ENCODE assay signal across 29 cellular contexts in genomic region chr16:30061195-30061554, GRCh38. TPM values are rescaled to one million over a fixed set of nuclear protein-coding genes. Genes with fewer than 3 reads are reported as not detected.
A peak's percentile ranks its signal among the peaks of the same experiment; 100 is the strongest.
DNase-seq lines count a peak whose midpoint lies in the region; ATAC-seq and TF ChIP-seq lines count a peak whose summit lies in the region.
"Had no signal": no experiment of that assay in that cellular context is flagged by ENCODE, and none has a peak within 500 bp of the region (broad histone marks: within the 10 kb centered on the region; RNA-seq: fewer than 3 reads in every experiment).

No MANE protein-coding gene starts in this region.

- H3K4me1 Mint-ChIP-seq in mesothelial cell of epicardium, result peaks cover 24% of the 10 kb centered on the region
- peaks cover 8% of the 10 kb centered on the region for H3K4me1 Mint-ChIP-seq in type B pancreatic cell (ENCODE audit: unreplicated experiment)
- H3K4me1 Mint-ChIP-seq in T-helper 2 cell treated with Interferon-gamma antibody and Interleukin-4, amounts not matched to agents 5 μg/mL and 100 μg/mL, for 36 hours (ENCODE audit: low read depth), result peaks cover 2% of the 10 kb centered on the region
- H3K4me1 Mint-ChIP-seq: activated T-helper 17 cell treated with anti-CD3 and anti-CD28 coated beads, Interleukin-2, amount 50 U/mL, for 72 hours had no signal

- TF ChIP-seq CTCF in cardiac muscle cell (IDR thresholded peaks at IDR 0.05; ENCODE audit: low read depth, low read length) (no peak), RWPE1 (conservative IDR thresholded peaks at IDR 0.05; ENCODE audit: low read depth) (no peak), mesothelial cell of epicardium (IDR thresholded peaks at IDR 0.05; ENCODE audit: unreplicated experiment) (no peak), type B pancreatic cell (conservative IDR thresholded peaks at IDR 0.05) (no peak)

- H3K9me3 Mint-ChIP-seq in mesothelial cell of epicardium, result no peaks in the 10 kb centered on the region
- no peaks in the 10 kb centered on the region for H3K9me3 Mint-ChIP-seq in type B pancreatic cell
- no peaks in the 10 kb centered on the region for H3K9me3 Mint-ChIP-seq in T-helper 2 cell treated with Interferon-gamma antibody and Interleukin-4, amounts not matched to agents 5 μg/mL and 100 μg/mL, for 36 hours
- H3K9me3 Mint-ChIP-seq: activated naive CD4-positive, alpha-beta T cell treated with anti-CD3 and anti-CD28 coated beads, Interleukin-2, amount 50 U/mL, for 24 hours; activated T-helper 17 cell treated with anti-CD3 and anti-CD28 coated beads, Interleukin-2, amount 50 U/mL, for 72 hours; GM23338; stimulated activated naive CD8-positive, alpha-beta T cell treated with anti-CD3 and anti-CD28 coated beads, Interleukin-15, amount 100 ng/mL, for 72 hours had no signal

- H3K27ac Mint-ChIP-seq in mesothelial cell of epicardium (peak overlapping the region; percentile 90), type B pancreatic cell (peak overlapping the region; percentile 70)
- H3K27ac Mint-ChIP-seq in T-helper 2 cell treated with Interferon-gamma antibody and Interleukin-4, amounts not matched to agents 5 μg/mL and 100 μg/mL, for 36 hours, result no peak overlapping the region
- H3K27ac Mint-ChIP-seq: activated T-helper 17 cell treated with anti-CD3 and anti-CD28 coated beads, Interleukin-2, amount 50 U/mL, for 72 hours; GM23338 had no signal

- H3K27me3 ChIP-seq in cardiac muscle cell, result no peaks in the 10 kb centered on the region
- H3K27me3 ChIP-seq: transverse colon had no signal

- H3K9me3 ChIP-seq in cardiac muscle cell (ENCODE audit: low read depth), result no peaks in the 10 kb centered on the region
- H3K9me3 ChIP-seq: A549, transverse colon had no signal

- intact Hi-C loops in left cardiac atrium (cut with DNase I), result no loop called here

- no peak overlapping the region for H3K4me3 ChIP-seq in cardiac muscle cell
- H3K4me3 ChIP-seq: A549, GM12878, GM23338, transverse colon had no signal

- H3K4me1 ChIP-seq in cardiac muscle cell (ENCODE audit: low read depth), result peaks cover 28% of the 10 kb centered on the region

- H3K4me3 Mint-ChIP-seq in mesothelial cell of epicardium, result no peak overlapping the region
- peak overlapping the region; percentile 32 for H3K4me3 Mint-ChIP-seq in type B pancreatic cell
- H3K4me3 Mint-ChIP-seq in T-helper 2 cell treated with Interferon-gamma antibody and Interleukin-4, amounts not matched to agents 5 μg/mL and 100 μg/mL, for 36 hours, result no peak overlapping the region
- H3K4me3 Mint-ChIP-seq: activated naive CD4-positive, alpha-beta T cell treated with anti-CD3 and anti-CD28 coated beads, Interleukin-2, amount 50 U/mL, for 24 hours; activated T-helper 17 cell treated with anti-CD3 and anti-CD28 coated beads, Interleukin-2, amount 50 U/mL, for 72 hours; GM23338; stimulated activated naive CD8-positive, alpha-beta T cell treated with anti-CD3 and anti-CD28 coated beads, Interleukin-15, amount 100 ng/mL, for 72 hours had no signal

- POLR2A ChIA-PET in RWPE1 (lab: Yijun Ruan, JAX; ENCODE audit: low non-redundant PET), result interaction anchor here (0.6 kb wide), 1 partner anchor 587 kb away, joined by 3 read pairs; no protein-coding TSS in a partner anchor

- DNase-seq in cardiac muscle cell (ENCODE audit: low read depth in 1 of 2, low spot score in 1 of 2) (no peak), left cardiac atrium (no peak), RWPE1 (ENCODE audit: low spot score) (no peak), mesothelial cell of epicardium (ENCODE audit: low spot score in 2 of 2, unreplicated experiment in 2 of 2) (no peak), type B pancreatic cell (ENCODE audit: extremely low spot score, unreplicated experiment) (no peak)
- DNase-seq in stimulated activated CD4-positive, alpha-beta T cell treated with anti-CD3 and anti-CD28 coated beads, Interleukin-4, amount 100 ng/mL, for 4 hours, result no peak
- DNase-seq in NK-92 treated with Interleukin-12 subunit alpha and Interleukin-12 subunit beta, amount 100 ng/mL, for 24 hours (lab: John Stamatoyannopoulos, UW), result no peak
- no peak for DNase-seq in T-helper 2 cell treated with Interferon-gamma antibody and Interleukin-4, amounts not matched to agents 5 μg/mL and 100 μg/mL, for 36 hours (ENCODE audit: low spot score)
- DNase-seq: activated CD4-positive, alpha-beta T cell treated with anti-CD3 and anti-CD28 coated beads, Interleukin-2, amount 50 U/mL, for 4 hours; activated CD4-positive, CD25-positive, alpha-beta regulatory T cell; activated CD8-positive, alpha-beta memory T cell treated with anti-CD3 and anti-CD28 coated beads, Interleukin-2, amount 50 U/mL, for 4 hours; central memory CD4-positive, alpha-beta T cell; head of caudate nucleus; Kasumi-1; mesenchymal stem cell; NCI-H1694 treated with DMSO at 0.1 percent for 48 hours; NCI-H2227 treated with DMSO at 0.1 percent for 48 hours; retina; stimulated activated naive CD8-positive, alpha-beta T cell treated with anti-CD3 and anti-CD28 coated beads, Interleukin-15, amount 100 ng/mL, for 72 hours; T1000; transverse colon had no signal

- H3K36me3 ChIP-seq in cardiac muscle cell, result no peaks in the 10 kb centered on the region
- H3K36me3 ChIP-seq: transverse colon had no signal

- no peak for ATAC-seq in left cardiac atrium
- ATAC-seq: A549; activated T-helper 17 cell treated with anti-CD3 and anti-CD28 coated beads, Interleukin-2, amount 50 U/mL, for 72 hours; GM12878; GM23338; stimulated activated naive CD8-positive, alpha-beta T cell treated with anti-CD3 and anti-CD28 coated beads, Interleukin-15, amount 100 ng/mL, for 72 hours had no signal

- H3K36me3 Mint-ChIP-seq in mesothelial cell of epicardium, result peaks cover 3% of the 10 kb centered on the region
- peaks cover 4% of the 10 kb centered on the region for H3K36me3 Mint-ChIP-seq in type B pancreatic cell
- peaks cover 6% of the 10 kb centered on the region for H3K36me3 Mint-ChIP-seq in T-helper 2 cell treated with Interferon-gamma antibody and Interleukin-4, amounts not matched to agents 5 μg/mL and 100 μg/mL, for 36 hours (ENCODE audit: low read depth)
- H3K36me3 Mint-ChIP-seq: activated naive CD4-positive, alpha-beta T cell treated with anti-CD3 and anti-CD28 coated beads, Interleukin-2, amount 50 U/mL, for 24 hours had no signal

- no peaks in the 10 kb centered on the region for H3K27me3 Mint-ChIP-seq in mesothelial cell of epicardium (ENCODE audit: low read depth)
- no peaks in the 10 kb centered on the region for H3K27me3 Mint-ChIP-seq in type B pancreatic cell
- H3K27me3 Mint-ChIP-seq in T-helper 2 cell treated with Interferon-gamma antibody and Interleukin-4, amounts not matched to agents 5 μg/mL and 100 μg/mL, for 36 hours (ENCODE audit: low read depth), result no peaks in the 10 kb centered on the region
- H3K27me3 Mint-ChIP-seq: activated naive CD4-positive, alpha-beta T cell treated with anti-CD3 and anti-CD28 coated beads, Interleukin-2, amount 50 U/mL, for 24 hours; activated T-helper 17 cell treated with anti-CD3 and anti-CD28 coated beads, Interleukin-2, amount 50 U/mL, for 72 hours; stimulated activated naive CD8-positive, alpha-beta T cell treated with anti-CD3 and anti-CD28 coated beads, Interleukin-15, amount 100 ng/mL, for 72 hours had no signal

- H3K27ac ChIP-seq in cardiac muscle cell (peak overlapping the region; percentile 81), RWPE1 (peak overlapping the region; percentile 34)
- H3K27ac ChIP-seq: transverse colon had no signal

- CTCF ChIA-PET in RWPE1 (lab: Yijun Ruan, JAX), result interaction anchor here (0.6 to 0.8 kb wide), 2 partner anchors 29 to 210 kb away, joined by 3 read pairs; no protein-coding TSS in a partner anchor

RNA-seq across cellular contexts. Expression of gene ALDOA, which starts 4.4 kb away (rescaled TPM):
- total RNA-seq in cardiac muscle cell (3,852 and 5,767 TPM in 2 replicates), left cardiac atrium (1,000 to 10,000 TPM; 2,548 to 2,783 TPM), mesothelial cell of epicardium (613 to 624 TPM (median 618 TPM) in 3 replicates), type B pancreatic cell (ENCODE audit: low replicate concordance) (620 and 1,017 TPM in 2 replicates)
- polyA plus RNA-seq in cardiac muscle cell, result 5,441 and 6,816 TPM in 2 replicates

RNA-seq across cellular contexts. Expression of gene PPP4C, which starts 14.6 kb away (rescaled TPM):
- total RNA-seq in cardiac muscle cell (94.3 and 134 TPM in 2 replicates), left cardiac atrium (10 to 100 TPM; 34.2 to 41.1 TPM), mesothelial cell of epicardium (102 to 107 TPM (median 105 TPM) in 3 replicates), type B pancreatic cell (ENCODE audit: low replicate concordance) (128 and 155 TPM in 2 replicates)
- polyA plus RNA-seq in cardiac muscle cell, result 217 and 225 TPM in 2 replicates

RNA-seq across cellular contexts. Expression of gene TLCD3B, which starts 30.1 kb away (rescaled TPM):
- total RNA-seq in cardiac muscle cell (0.21 and 0.36 TPM in 2 replicates), left cardiac atrium (not detected), mesothelial cell of epicardium (0.55 to 1.1 TPM (median 0.72 TPM) in 3 replicates), type B pancreatic cell (ENCODE audit: low replicate concordance) (0.31 and 2.1 TPM in 2 replicates)
- polyA plus RNA-seq in cardiac muscle cell, result not detected in 2 replicates
- total RNA-seq: Daoy, dermis microvascular lymphatic vessel endothelial cell, omental fat pad, transverse colon had no signal

RNA-seq across cellular contexts. Expression of gene TBX6, which starts 30.5 kb away (rescaled TPM):
- total RNA-seq in cardiac muscle cell (1.6 and 5.0 TPM in 2 replicates), left cardiac atrium (under 1 TPM; 0.55 to 0.80 TPM), mesothelial cell of epicardium (2.3 to 2.7 TPM (median 2.4 TPM) in 3 replicates), type B pancreatic cell (ENCODE audit: low replicate concordance) (1.6 TPM in 2 replicates)
- polyA plus RNA-seq in cardiac muscle cell, result 2.2 and 8.9 TPM in 2 replicates
- total RNA-seq: Daoy had no signal

RNA-seq across cellular contexts. Expression of gene YPEL3, which starts 34.8 kb away (rescaled TPM):
- 67.1 and 107 TPM in 2 replicates for total RNA-seq in cardiac muscle cell
- polyA plus RNA-seq in cardiac muscle cell, result 115 and 143 TPM in 2 replicates
- total RNA-seq in left cardiac atrium, result 10 to 100 TPM; 39.5 to 54.1 TPM
- total RNA-seq in mesothelial cell of epicardium, result 34.5 to 45.0 TPM (median 36.9 TPM) in 3 replicates
- total RNA-seq in type B pancreatic cell (ENCODE audit: low replicate concordance), result 37.9 and 61.9 TPM in 2 replicates
